Comparison of ENCODE assay signal across 23 cellular contexts in the genomic region with DNA sequence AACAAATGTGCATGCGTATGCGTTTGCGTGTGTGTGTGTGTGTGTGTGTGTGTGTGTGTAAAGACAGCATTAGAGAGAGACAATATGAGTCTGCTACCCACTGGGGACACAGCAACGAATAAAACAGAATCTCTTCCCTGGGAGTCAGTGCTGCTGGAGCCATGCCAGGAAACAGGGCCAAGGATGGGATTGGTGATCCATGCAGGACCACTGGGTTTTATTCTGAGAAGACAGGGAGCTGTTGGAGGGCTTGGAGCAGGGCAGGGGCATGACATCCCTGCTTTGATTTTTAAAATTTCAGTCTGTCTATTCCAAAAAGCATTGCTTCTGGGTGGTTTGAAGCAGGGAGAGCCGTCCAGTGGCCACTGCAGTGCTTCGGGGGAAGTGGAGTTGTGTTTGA.
"Had no signal": no experiment of that assay in that cellular context is flagged by ENCODE, and none has a peak within 500 bp of the region (broad histone marks: within the 10 kb centered on the region; RNA-seq: fewer than 3 reads in every experiment).

No MANE protein-coding gene starts in this region.

- H3K9me3 Mint-ChIP-seq: activated B cell treated with CpG ODN at 0.5 μM for 24 hours; activated T-cell treated with anti-CD3 and anti-CD28 coated beads, Interleukin-2, amount 50 U/mL, for 4 hours; central memory CD8-positive, alpha-beta T cell had no signal

- H3K27me3 ChIP-seq: brain microvascular endothelial cell, colonic mucosa, gastroesophageal sphincter, heart right ventricle, right lobe of liver, vagina had no signal

- H3K27me3 Mint-ChIP-seq: activated CD4-positive, alpha-beta memory T cell treated with anti-CD3 and anti-CD28 coated beads for 36 hours; central memory CD8-positive, alpha-beta T cell; stimulated activated naive CD8-positive, alpha-beta T cell treated with anti-CD3 and anti-CD28 coated beads, Interleukin-15, amount 100 ng/mL, for 72 hours had no signal

- H3K4me3 ChIP-seq: colonic mucosa, gastroesophageal sphincter, heart right ventricle, left ventricle myocardium inferior, psoas muscle, right lobe of liver, suprapubic skin, vagina had no signal

- H3K27ac Mint-ChIP-seq: activated B cell treated with CpG ODN at 0.5 μM for 24 hours; activated CD4-positive, alpha-beta memory T cell treated with anti-CD3 and anti-CD28 coated beads for 36 hours; activated naive CD4-positive, alpha-beta T cell treated with anti-CD3 and anti-CD28 coated beads, Interleukin-2, amount 10 ng/mL, durations not matched to agents 7 days and 5 days; stimulated activated naive CD8-positive, alpha-beta T cell treated with anti-CD3 and anti-CD28 coated beads, Interleukin-15, amount 100 ng/mL, for 72 hours had no signal

- H3K27ac ChIP-seq: brain microvascular endothelial cell, colonic mucosa, gastroesophageal sphincter, heart right ventricle, left ventricle myocardium inferior, psoas muscle, right lobe of liver, suprapubic skin, vagina had no signal

- ATAC-seq: activated T-cell treated with anti-CD3 and anti-CD28 coated beads, Interleukin-2, amount 50 U/mL, for 4 hours; gastroesophageal sphincter; psoas muscle; right lobe of liver; stimulated activated naive CD8-positive, alpha-beta T cell treated with anti-CD3 and anti-CD28 coated beads, Interleukin-15, amount 100 ng/mL, for 72 hours had no signal

- H3K36me3 ChIP-seq: brain microvascular endothelial cell, colonic mucosa, gastroesophageal sphincter, heart right ventricle, left ventricle myocardium inferior, right lobe of liver, suprapubic skin, vagina had no signal

- H3K4me3 Mint-ChIP-seq: activated B cell treated with CpG ODN at 0.5 μM for 24 hours; activated CD4-positive, alpha-beta memory T cell treated with anti-CD3 and anti-CD28 coated beads for 36 hours; activated naive CD4-positive, alpha-beta T cell treated with anti-CD3 and anti-CD28 coated beads, Interleukin-2, amount 10 ng/mL, durations not matched to agents 7 days and 5 days; activated T-cell treated with anti-CD3 and anti-CD28 coated beads, Interleukin-2, amount 50 U/mL, for 4 hours; central memory CD8-positive, alpha-beta T cell; stimulated activated naive CD8-positive, alpha-beta T cell treated with anti-CD3 and anti-CD28 coated beads, Interleukin-15, amount 100 ng/mL, for 72 hours had no signal

- H3K4me1 Mint-ChIP-seq: activated B cell treated with CpG ODN at 0.5 μM for 24 hours had no signal

- DNase-seq: activated B cell treated with CpG ODN at 0.5 μM for 24 hours; activated CD4-positive, alpha-beta memory T cell treated with anti-CD3 and anti-CD28 coated beads for 36 hours; activated CD4-positive, alpha-beta T cell treated with anti-CD3 and anti-CD28 coated beads for 4 hours; activated naive CD4-positive, alpha-beta T cell treated with anti-CD3 and anti-CD28 coated beads, Interleukin-2, amount 10 ng/mL, durations not matched to agents 7 days and 5 days; activated T-cell treated with anti-CD3 and anti-CD28 coated beads, Interleukin-2, amount 50 U/mL, for 4 hours; aorta; brain microvascular endothelial cell; colonic mucosa; kidney glomerular epithelial cell; left ventricle myocardium inferior; mammary epithelial cell; psoas muscle; right lobe of liver; small intestine; stimulated activated CD4-positive, alpha-beta T cell treated with anti-CD3 and anti-CD28 coated beads, Interleukin-15, amount 100 ng/mL, for 24 hours; stimulated activated CD4-positive, alpha-beta T cell treated with anti-CD3 and anti-CD28 coated beads, Interleukin-2, amount 100 ng/mL, for 48 hours; stimulated activated naive CD8-positive, alpha-beta T cell treated with anti-CD3 and anti-CD28 coated beads, Interleukin-15, amount 100 ng/mL, for 72 hours; trophoblast cell had no signal

- H3K4me1 ChIP-seq: colonic mucosa, left ventricle myocardium inferior, psoas muscle, right lobe of liver, suprapubic skin, vagina had no signal

- H3K9me3 ChIP-seq: colonic mucosa, gastroesophageal sphincter, left ventricle myocardium inferior, psoas muscle, right lobe of liver, suprapubic skin, vagina had no signal

- H3K36me3 Mint-ChIP-seq: activated CD4-positive, alpha-beta memory T cell treated with anti-CD3 and anti-CD28 coated beads for 36 hours; activated naive CD4-positive, alpha-beta T cell treated with anti-CD3 and anti-CD28 coated beads, Interleukin-2, amount 10 ng/mL, durations not matched to agents 7 days and 5 days had no signal
